ENCODE assay signal across 8 cellular contexts in the genomic region with DNA sequence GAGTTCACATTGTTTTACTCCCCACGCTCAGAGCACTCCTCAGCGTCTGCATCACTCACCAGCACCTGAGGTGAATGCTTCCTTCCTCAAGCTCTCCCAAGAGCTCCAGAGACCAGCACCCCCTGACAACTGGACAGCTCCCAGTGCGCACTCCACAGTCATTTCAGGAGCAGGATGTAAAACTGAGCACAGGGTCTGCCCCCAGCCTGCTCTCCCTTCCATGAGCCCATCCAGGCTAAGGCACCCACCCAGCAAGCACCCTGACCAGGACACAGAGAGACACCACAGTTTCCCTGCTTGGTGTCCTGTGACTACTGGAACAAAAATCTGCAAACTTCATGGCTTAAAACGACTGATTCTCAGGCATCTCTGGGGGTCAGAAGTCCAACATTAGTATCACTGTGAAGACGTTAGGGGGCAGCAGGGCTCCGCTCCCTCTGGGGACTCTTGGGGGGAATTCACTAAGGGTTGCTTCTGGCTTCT. TPM values are rescaled to one million over a fixed set of nuclear protein-coding genes. Genes with fewer than 3 reads are reported as not detected.
DNase-seq lines count a peak whose midpoint lies in the region; ATAC-seq and TF ChIP-seq lines count a peak whose summit lies in the region.

No MANE protein-coding gene starts in this region.

- no peaks in the 10 kb centered on the region for H3K4me1 Mint-ChIP-seq in Caco-2 (ENCODE audit: low read depth, unreplicated experiment)
- H3K4me1 Mint-ChIP-seq in activated CD4-positive, alpha-beta memory T cell treated with anti-CD3 and anti-CD28 coated beads, Interleukin-2, amount 10 ng/mL, durations not matched to agents 7 days and 5 days = no peaks in the 10 kb centered on the region

- no peaks in the 10 kb centered on the region for H3K36me3 Mint-ChIP-seq in Caco-2 (ENCODE audit: insufficient read depth, unreplicated experiment)
- H3K36me3 Mint-ChIP-seq in activated CD4-positive, alpha-beta memory T cell treated with anti-CD3 and anti-CD28 coated beads, Interleukin-2, amount 10 ng/mL, durations not matched to agents 7 days and 5 days (ENCODE audit: low read depth) = no peaks in the 10 kb centered on the region

- no peaks in the 10 kb centered on the region for H3K4me1 ChIP-seq in Caco-2

- H3K9me3 Mint-ChIP-seq in Caco-2 (ENCODE audit: unreplicated experiment) = peaks cover 15% of the 10 kb centered on the region
- H3K9me3 Mint-ChIP-seq in activated CD4-positive, alpha-beta memory T cell treated with anti-CD3 and anti-CD28 coated beads, Interleukin-2, amount 10 ng/mL, durations not matched to agents 7 days and 5 days = peaks cover 3% of the 10 kb centered on the region

- no peak overlapping the region for H3K4me3 Mint-ChIP-seq in Caco-2 (ENCODE audit: unreplicated experiment)
- no peak overlapping the region for H3K4me3 Mint-ChIP-seq in activated CD4-positive, alpha-beta memory T cell treated with anti-CD3 and anti-CD28 coated beads, Interleukin-2, amount 10 ng/mL, durations not matched to agents 7 days and 5 days

- TF ChIP-seq CTCF in Caco-2 (IDR thresholded peaks at IDR 0.05; ENCODE audit: insufficient read depth in 1 of 2, low read depth in 1 of 2, low read length in 1 of 2, severe bottlenecking in 1 of 2, unreplicated experiment in 1 of 2) = peak; percentile 37 to 45

- H3K4me3 ChIP-seq in Caco-2 (ENCODE audit: low read depth, low read length) = no peak overlapping the region

- H3K36me3 ChIP-seq in Caco-2 (ENCODE audit: control insufficient read depth, insufficient read depth, low read length) = no peaks in the 10 kb centered on the region

- peak; percentile 48 for ATAC-seq in left lobe of liver
- no peak for ATAC-seq in HG03571 (IDR thresholded peaks at IDR 0.05; ENCODE audit: unreplicated experiment)
- no peak for ATAC-seq in GM18909 (IDR thresholded peaks at IDR 0.05; ENCODE audit: poor library complexity, unreplicated experiment)

- CTCF ChIA-PET in Caco-2 (lab: Charles Lee) = interaction anchor here (0.7 kb wide), 2 partner anchors 65 to 136 kb away, joined by 3 read pairs; no protein-coding TSS in a partner anchor
- CTCF ChIA-PET in activated CD4-positive, alpha-beta memory T cell treated with anti-CD3 and anti-CD28 coated beads, Interleukin-2, amount 10 ng/mL, durations not matched to agents 7 days and 5 days (lab: Charles Lee) = no interaction called here

- H3K27me3 ChIP-seq in Caco-2 (replicated peaks; ENCODE audit: control insufficient read depth, insufficient read depth, low read length) = no peaks in the 10 kb centered on the region

- H3K9me3 ChIP-seq in Caco-2 = no peaks in the 10 kb centered on the region

- BruUV-seq in Caco-2 (replicated peaks; lab: Mats Ljungman, UMichigan) = no TSS peak

- peak; percentile 73 to 77 for DNase-seq in Caco-2
- peak; percentile 48 for DNase-seq in HT-29 (ENCODE audit: low spot score)
- peak; percentile 33 for DNase-seq in activated CD4-positive, alpha-beta memory T cell treated with anti-CD3 and anti-CD28 coated beads, Interleukin-2, amount 10 ng/mL, durations not matched to agents 7 days and 5 days
- DNase-seq in left lobe of liver (ENCODE audit: low spot score) = no peak
- no peak for DNase-seq in T1000 (lab: John Stamatoyannopoulos, UW)
- no peak for DNase-seq in dedifferentiated amniotic fluid mesenchymal stem cell (ENCODE audit: extremely low spot score)

- intact Hi-C loops in Caco-2 (cut with micrococcal nuclease; ENCODE audit: unreplicated experiment) = loop anchor here (1.0 to 5.0 kb wide), 2 partner anchors 52 to 66 kb away; a partner anchor contains a TSS

- H3K27me3 Mint-ChIP-seq in Caco-2 (ENCODE audit: insufficient read depth, unreplicated experiment) = peaks cover 9% of the 10 kb centered on the region
- peaks cover 19% of the 10 kb centered on the region for H3K27me3 Mint-ChIP-seq in activated CD4-positive, alpha-beta memory T cell treated with anti-CD3 and anti-CD28 coated beads, Interleukin-2, amount 10 ng/mL, durations not matched to agents 7 days and 5 days

- POLR2A ChIA-PET in Caco-2 (lab: Charles Lee) = no interaction called here
- POLR2A ChIA-PET in activated CD4-positive, alpha-beta memory T cell treated with anti-CD3 and anti-CD28 coated beads, Interleukin-2, amount 10 ng/mL, durations not matched to agents 7 days and 5 days (lab: Charles Lee) = no interaction called here

- no peak overlapping the region for H3K27ac Mint-ChIP-seq in Caco-2 (ENCODE audit: unreplicated experiment)
- H3K27ac Mint-ChIP-seq in activated CD4-positive, alpha-beta memory T cell treated with anti-CD3 and anti-CD28 coated beads, Interleukin-2, amount 10 ng/mL, durations not matched to agents 7 days and 5 days = no peak overlapping the region

RNA-seq across cellular contexts. Expression of a gene that starts 3.3 kb away (rescaled TPM):
- total RNA-seq in Caco-2 (2022) (not detected in 2 replicates), left lobe of liver (not detected)
- total RNA-seq in HT-29 (2014; rRNA removed; shearing (Covaris generic)) = not detected in 2 replicates
- not detected for total RNA-seq in activated CD4-positive, alpha-beta memory T cell treated with anti-CD3 and anti-CD28 coated beads, Interleukin-2, amount 10 ng/mL, durations not matched to agents 7 days and 5 days

RNA-seq across cellular contexts. Expression of a gene that starts 24.6 kb away (rescaled TPM):
- total RNA-seq in Caco-2 (2022) = not detected in 2 replicates
- total RNA-seq in HT-29 (2014; rRNA removed; shearing (Covaris generic)) = not detected in 2 replicates
- not detected for total RNA-seq in activated CD4-positive, alpha-beta memory T cell treated with anti-CD3 and anti-CD28 coated beads, Interleukin-2, amount 10 ng/mL, durations not matched to agents 7 days and 5 days
- total RNA-seq in left lobe of liver = not detected

RNA-seq across cellular contexts. Expression of a gene that starts 36.8 kb away (rescaled TPM):
- total RNA-seq in Caco-2 (2022) (not detected in 2 replicates), left lobe of liver (not detected)
- total RNA-seq in HT-29 (2014; rRNA removed; shearing (Covaris generic)) = not detected in 2 replicates
- not detected for total RNA-seq in activated CD4-positive, alpha-beta memory T cell treated with anti-CD3 and anti-CD28 coated beads, Interleukin-2, amount 10 ng/mL, durations not matched to agents 7 days and 5 days

RNA-seq across cellular contexts. Expression of a gene that starts 53.6 kb away (rescaled TPM):
- not detected in 2 replicates for total RNA-seq in Caco-2 (2022)
- total RNA-seq in HT-29 (2014; rRNA removed; shearing (Covaris generic)) = not detected in 2 replicates
- total RNA-seq in activated CD4-positive, alpha-beta memory T cell treated with anti-CD3 and anti-CD28 coated beads, Interleukin-2, amount 10 ng/mL, durations not matched to agents 7 days and 5 days = not detected
- not detected for total RNA-seq in left lobe of liver

RNA-seq across cellular contexts. Expression of a gene that starts 55.3 kb away (rescaled TPM):
- not detected in 2 replicates for total RNA-seq in Caco-2 (2022)
- not detected in 2 replicates for total RNA-seq in HT-29 (2014; rRNA removed; shearing (Covaris generic))
- total RNA-seq in activated CD4-positive, alpha-beta memory T cell treated with anti-CD3 and anti-CD28 coated beads, Interleukin-2, amount 10 ng/mL, durations not matched to agents 7 days and 5 days = not detected
- not detected for total RNA-seq in left lobe of liver

Comparison
In these comparisons a context has a peak if more than half of its experiments do, and no peak if none do; other contexts are left out.
1. DNase-seq: peak in Caco-2 (2 of 2), HT-29 (single experiment) and activated CD4-positive, alpha-beta memory T cell treated with anti-CD3 and anti-CD28 coated beads, Interleukin-2, amount 10 ng/mL, durations not matched to agents 7 days and 5 days (single experiment); none in left lobe of liver (single experiment), T1000 (single experiment) and dedifferentiated amniotic fluid mesenchymal stem cell (single experiment).